8 cellular contexts compared by ENCODE assay signal in the genomic region with DNA sequence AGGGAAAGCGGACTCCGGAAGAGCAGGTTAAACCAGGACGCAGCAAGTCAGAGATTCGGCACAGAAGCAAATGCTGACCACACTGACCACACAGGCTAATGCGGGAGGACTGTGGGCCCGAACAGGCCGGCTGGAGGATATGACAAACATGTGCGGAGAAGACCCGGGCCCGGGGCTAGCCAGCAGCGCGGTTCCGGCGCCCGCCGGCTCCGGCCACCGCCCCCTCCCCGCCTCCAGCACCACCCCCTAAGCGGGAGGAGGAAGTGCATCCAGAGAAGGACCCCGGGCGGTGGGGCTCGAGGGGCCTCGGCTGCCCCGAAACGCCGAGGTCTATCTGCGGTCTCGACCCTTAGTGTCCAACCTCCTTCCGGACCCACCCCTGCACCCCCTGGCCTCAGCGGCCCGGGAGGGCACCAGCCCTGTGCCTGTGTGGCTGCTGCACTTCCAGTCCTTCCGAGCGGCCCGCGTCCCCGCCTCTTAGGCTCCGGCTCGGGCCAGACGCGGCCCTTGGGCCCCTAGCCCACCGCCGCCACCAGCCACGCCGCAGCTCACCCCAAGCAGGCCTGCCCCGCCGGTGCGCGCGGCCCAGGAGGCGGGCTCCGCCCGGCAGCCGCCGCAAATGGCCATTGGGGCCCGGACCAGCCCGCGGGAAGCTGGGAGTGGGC. TPM values are rescaled to one million over a fixed set of nuclear protein-coding genes. Genes with fewer than 3 reads are reported as not detected.
A peak's percentile ranks its signal among the peaks of the same experiment; 100 is the strongest.
DNase-seq lines count a peak whose midpoint lies in the region; ATAC-seq lines count a peak whose summit lies in the region.

No MANE protein-coding gene starts in this region.

- H3K4me3 Mint-ChIP-seq in activated T-cell treated with anti-CD3 and anti-CD28 coated beads, Interleukin-2, amount 50 U/mL, for 24 hours, result peak overlapping the region; percentile 86

- peaks cover 24% of the 10 kb centered on the region for H3K36me3 Mint-ChIP-seq in activated T-cell treated with anti-CD3 and anti-CD28 coated beads, Interleukin-2, amount 50 U/mL, for 24 hours (ENCODE audit: low read depth)

- H3K9me3 ChIP-seq in muscle layer of duodenum (ENCODE audit: control insufficient read depth in 1 of 2, low read length in 2 of 2), result no peaks in the 10 kb centered on the region
- no peaks in the 10 kb centered on the region for H3K9me3 ChIP-seq in stomach smooth muscle (ENCODE audit: control insufficient read depth in 2 of 2, low read length in 2 of 2)

- H3K36me3 ChIP-seq in muscle layer of duodenum (ENCODE audit: control insufficient read depth in 1 of 2, insufficient read depth in 2 of 2, low read length in 2 of 2) (no peaks in the 10 kb centered on the region), stomach smooth muscle (ENCODE audit: control insufficient read depth in 2 of 2, insufficient read depth in 2 of 2, low read length in 2 of 2) (no peaks in the 10 kb centered on the region)

- H3K4me1 Mint-ChIP-seq in activated T-cell treated with anti-CD3 and anti-CD28 coated beads, Interleukin-2, amount 50 U/mL, for 24 hours (ENCODE audit: low read depth), result peaks cover 41% of the 10 kb centered on the region

- no peaks in the 10 kb centered on the region for H3K9me3 Mint-ChIP-seq in activated T-cell treated with anti-CD3 and anti-CD28 coated beads, Interleukin-2, amount 50 U/mL, for 24 hours

- H3K4me3 ChIP-seq in muscle layer of duodenum (ENCODE audit: low read depth in 1 of 2, low read length in 2 of 2) (peak overlapping the region; percentile 82 to 95), stomach smooth muscle (ENCODE audit: low read length in 2 of 2) (peak overlapping the region; percentile 68 to 89)

- H3K4me1 ChIP-seq in muscle layer of duodenum (ENCODE audit: control insufficient read depth in 1 of 2, insufficient read depth in 2 of 2, low read length in 2 of 2) (peaks cover 9 to 17% of the 10 kb centered on the region in 2 donors), stomach smooth muscle (ENCODE audit: control insufficient read depth, insufficient read depth, low read length) (peaks cover 13% of the 10 kb centered on the region)

- no peaks in the 10 kb centered on the region for H3K27me3 Mint-ChIP-seq in activated T-cell treated with anti-CD3 and anti-CD28 coated beads, Interleukin-2, amount 50 U/mL, for 24 hours

- H3K9ac ChIP-seq in stomach smooth muscle (ENCODE audit: low read length in 2 of 2), result peak overlapping the region; percentile 81 to 85

- peak overlapping the region; percentile 95 for H3K27ac Mint-ChIP-seq in activated T-cell treated with anti-CD3 and anti-CD28 coated beads, Interleukin-2, amount 50 U/mL, for 24 hours

- H3K27ac ChIP-seq in muscle layer of duodenum (ENCODE audit: low read length) (peak overlapping the region; percentile 90), stomach smooth muscle (ENCODE audit: low read length) (peak overlapping the region; percentile 66)

- H3K27me3 ChIP-seq in muscle layer of duodenum (ENCODE audit: low read depth, low read length) (no peaks in the 10 kb centered on the region), stomach smooth muscle (ENCODE audit: control insufficient read depth in 1 of 2, insufficient read depth in 2 of 2, low read length in 2 of 2) (no peaks in the 10 kb centered on the region)

- DNase-seq in SKM-1 treated with dmso at 0.1 percent for 144 hours (lab: John Stamatoyannopoulos, UW; ENCODE audit: unreplicated experiment), result peak; percentile 33
- DNase-seq in SKM-1 (lab: John Stamatoyannopoulos, UW; ENCODE audit: unreplicated experiment), result no peak
- DNase-seq in NCI-H526 treated with DMSO at 0.1 percent for 48 hours (lab: John Stamatoyannopoulos, UW), result peak; percentile 60
- peak; percentile 78 for DNase-seq in activated T-cell treated with anti-CD3 and anti-CD28 coated beads, Interleukin-2, amount 50 U/mL, for 24 hours

- ATAC-seq in HG02885 (IDR thresholded peaks at IDR 0.05; ENCODE audit: poor library complexity, unreplicated experiment) (peak; percentile 31), esophagus mucosa (peak; percentile 45)

RNA-seq across cellular contexts. Expression of gene ELOVL6, which starts 2.1 kb away (rescaled TPM):
- 29.1 TPM for total RNA-seq in esophagus mucosa
